ENCODE assay signal across 22 cellular contexts in genomic region chr11:65925397-65925796, GRCh38. TPM values are rescaled to one million over a fixed set of nuclear protein-coding genes. Genes with fewer than 3 reads are reported as not detected.
"Had no signal": no experiment of that assay in that cellular context is flagged by ENCODE, and none has a peak within 500 bp of the region (broad histone marks: within the 10 kb centered on the region; RNA-seq: fewer than 3 reads in every experiment).

No MANE protein-coding gene starts in this region.

- H2AFZ ChIP-seq: hepatocyte had no signal

- H3K9me3 ChIP-seq: colonic mucosa, esophagus squamous epithelium, right atrium auricular region had no signal

- DNase-seq: activated B cell treated with CpG ODN at 0.5 μM for 24 hours; activated naive CD4-positive, alpha-beta T cell treated with anti-CD3 and anti-CD28 coated beads, Interleukin-2, amount 50 U/mL, for 16 hours; amniotic stem cell; caudate nucleus; colonic mucosa; effector CD4-positive, alpha-beta T cell; esophagus squamous epithelium; nucleus accumbens; stimulated activated CD4-positive, alpha-beta T cell treated with anti-CD3 and anti-CD28 coated beads, Interleukin-15, amount 100 ng/mL, for 24 hours; stimulated activated CD4-positive, alpha-beta T cell treated with anti-CD3 and anti-CD28 coated beads, Interleukin-4, amount 100 ng/mL, for 1 hour; stimulated activated naive CD4-positive, alpha-beta T cell; T-helper 17 cell; trophoblast cell had no signal

- H3K4me3 ChIP-seq: colonic mucosa, esophagus squamous epithelium, hepatocyte, right atrium auricular region, SK-N-MC, skin epidermis had no signal

- H3K4me3 Mint-ChIP-seq: activated B cell treated with CpG ODN at 0.5 μM for 24 hours, T-helper 17 cell had no signal

- H3K27ac ChIP-seq: colonic mucosa, esophagus squamous epithelium, hepatocyte, right atrium auricular region, SK-N-MC, skin epidermis had no signal

- H3K27me3 ChIP-seq: colonic mucosa, esophagus squamous epithelium, hepatocyte, right atrium auricular region had no signal

- H3K36me3 ChIP-seq: colonic mucosa had no signal

- H3K27ac Mint-ChIP-seq: activated B cell treated with CpG ODN at 0.5 μM for 24 hours, progenitor cell of endocrine pancreas had no signal

- H3K4me2 ChIP-seq: hepatocyte had no signal

- H3K9me3 Mint-ChIP-seq: activated B cell treated with CpG ODN at 0.5 μM for 24 hours had no signal

- ATAC-seq: left lobe of liver, T-helper 17 cell had no signal

- H3K27me3 Mint-ChIP-seq: activated B cell treated with CpG ODN at 0.5 μM for 24 hours, progenitor cell of endocrine pancreas, T-helper 17 cell had no signal

RNA-seq across cellular contexts. Expression of gene TSGA10IP, which starts 19.9 kb away (rescaled TPM):
- total RNA-seq: activated B cell treated with CpG ODN at 0.5 μM for 24 hours, colonic mucosa, esophagus squamous epithelium, fibroblast of villous mesenchyme, glomerular endothelial cell, hepatocyte, left lobe of liver, lung microvascular endothelial cell, progenitor cell of endocrine pancreas, right atrium auricular region, T-helper 17 cell had no signal
